In genomic region chr16:23145608-23146007, GRCh38 we compare ENCODE assay signal across 1 cellular context.
TF ChIP-seq lines count a peak whose summit lies in the region.

No MANE protein-coding gene starts in this region.

TF ChIP-seq in HepG2, 621 proteins besides CTCF, POLR2A, EP300 and RAD21 (continued from another document):
- TF ChIP-seq, protein P1, sequence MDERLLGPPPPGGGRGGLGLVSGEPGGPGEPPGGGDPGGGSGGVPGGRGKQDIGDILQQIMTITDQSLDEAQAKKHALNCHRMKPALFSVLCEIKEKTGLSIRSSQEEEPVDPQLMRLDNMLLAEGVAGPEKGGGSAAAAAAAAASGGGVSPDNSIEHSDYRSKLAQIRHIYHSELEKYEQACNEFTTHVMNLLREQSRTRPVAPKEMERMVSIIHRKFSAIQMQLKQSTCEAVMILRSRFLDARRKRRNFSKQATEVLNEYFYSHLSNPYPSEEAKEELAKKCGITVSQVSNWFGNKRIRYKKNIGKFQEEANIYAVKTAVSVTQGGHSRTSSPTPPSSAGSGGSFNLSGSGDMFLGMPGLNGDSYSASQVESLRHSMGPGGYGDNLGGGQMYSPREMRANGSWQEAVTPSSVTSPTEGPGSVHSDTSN (CRISPR knock-in tag; IDR thresholded peaks at IDR 0.05), result no peak
- TF ChIP-seq ZNF775 (CRISPR knock-in tag; IDR thresholded peaks at IDR 0.05; ENCODE audit: borderline replicate concordance), result no peak
- no peak for TF ChIP-seq BCLAF1 (IDR thresholded peaks at IDR 0.05)
- no peak for TF ChIP-seq ZNF569 (CRISPR knock-in tag; IDR thresholded peaks at IDR 0.05; ENCODE audit: borderline replicate concordance)
- no peak for TF ChIP-seq YY1 (IDR thresholded peaks at IDR 0.05; ENCODE audit: insufficient read depth, insufficient replicate concordance, low read depth, low read length)
- TF ChIP-seq TEAD3 (CRISPR knock-in tag; optimal IDR thresholded peaks at IDR 0.05; ENCODE audit: borderline replicate concordance), result no peak
- TF ChIP-seq, protein P2, sequence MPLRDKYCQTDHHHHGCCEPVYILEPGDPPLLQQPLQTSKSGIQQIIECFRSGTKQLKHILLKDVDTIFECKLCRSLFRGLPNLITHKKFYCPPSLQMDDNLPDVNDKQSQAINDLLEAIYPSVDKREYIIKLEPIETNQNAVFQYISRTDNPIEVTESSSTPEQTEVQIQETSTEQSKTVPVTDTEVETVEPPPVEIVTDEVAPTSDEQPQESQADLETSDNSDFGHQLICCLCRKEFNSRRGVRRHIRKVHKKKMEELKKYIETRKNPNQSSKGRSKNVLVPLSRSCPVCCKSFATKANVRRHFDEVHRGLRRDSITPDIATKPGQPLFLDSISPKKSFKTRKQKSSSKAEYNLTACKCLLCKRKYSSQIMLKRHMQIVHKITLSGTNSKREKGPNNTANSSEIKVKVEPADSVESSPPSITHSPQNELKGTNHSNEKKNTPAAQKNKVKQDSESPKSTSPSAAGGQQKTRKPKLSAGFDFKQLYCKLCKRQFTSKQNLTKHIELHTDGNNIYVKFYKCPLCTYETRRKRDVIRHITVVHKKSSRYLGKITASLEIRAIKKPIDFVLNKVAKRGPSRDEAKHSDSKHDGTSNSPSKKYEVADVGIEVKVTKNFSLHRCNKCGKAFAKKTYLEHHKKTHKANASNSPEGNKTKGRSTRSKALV (CRISPR knock-in tag; IDR thresholded peaks at IDR 0.05), result no peak
- TF ChIP-seq SALL2 (CRISPR knock-in tag; IDR thresholded peaks at IDR 0.05), result no peak
- TF ChIP-seq, protein P3, sequence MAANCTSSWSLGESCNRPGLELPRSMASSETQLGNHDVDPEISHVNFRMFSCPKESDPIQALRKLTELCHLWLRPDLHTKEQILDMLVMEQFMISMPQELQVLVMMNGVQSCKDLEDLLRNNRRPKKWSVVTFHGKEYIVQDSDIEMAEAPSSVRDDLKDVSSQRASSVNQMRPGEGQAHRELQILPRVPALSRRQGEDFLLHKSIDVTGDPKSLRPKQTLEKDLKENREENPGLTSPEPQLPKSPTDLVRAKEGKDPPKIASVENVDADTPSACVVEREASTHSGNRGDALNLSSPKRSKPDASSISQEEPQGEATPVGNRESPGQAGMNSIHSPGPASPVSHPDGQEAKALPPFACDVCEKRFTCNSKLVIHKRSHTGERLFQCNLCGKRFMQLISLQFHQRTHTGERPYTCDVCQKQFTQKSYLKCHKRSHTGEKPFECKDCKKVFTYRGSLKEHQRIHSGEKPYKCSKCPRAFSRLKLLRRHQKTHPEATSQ (CRISPR knock-in tag; IDR thresholded peaks at IDR 0.05; ENCODE audit: borderline replicate concordance), result no peak
